Comparison of ENCODE assay signal across 1 cellular context in the genomic region with DNA sequence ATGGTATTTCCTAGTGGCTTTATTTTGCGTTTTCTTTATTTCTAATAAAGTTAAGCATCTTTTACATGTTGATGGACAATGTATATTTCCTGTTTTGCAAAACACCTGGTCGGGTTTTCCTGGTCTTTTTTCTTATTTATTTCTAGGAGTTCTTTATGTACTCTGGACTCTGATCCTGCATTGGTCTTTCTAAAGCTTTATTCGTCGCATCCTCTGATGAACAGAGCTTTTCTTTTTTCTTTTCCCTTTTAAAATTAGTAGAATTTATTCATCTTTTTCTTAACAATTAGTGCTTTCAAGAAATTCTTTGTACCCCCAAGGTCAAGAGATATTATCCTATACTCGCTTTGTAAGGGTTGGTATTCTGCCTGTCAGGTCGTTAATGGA.
A peak's percentile ranks its signal among the peaks of the same experiment; 100 is the strongest.
TF ChIP-seq lines count a peak whose summit lies in the region.

No MANE protein-coding gene starts in this region.

TF ChIP-seq in GM12878, 131 proteins besides CTCF, POLR2A, EP300 and RAD21:
- TF ChIP-seq CUX1 (IDR thresholded peaks at IDR 0.05; ENCODE audit: insufficient replicate concordance, low read depth, low read length) (peak; percentile 24), ATF7 (IDR thresholded peaks at IDR 0.05; ENCODE audit: low read depth) (no peak), ZBTB40 (IDR thresholded peaks at IDR 0.05; ENCODE audit: borderline replicate concordance) (peak; percentile 76; the same call in 1 of the 2 replicates), CBX5 (IDR thresholded peaks at IDR 0.05; ENCODE audit: low read depth) (no peak), RB1 (IDR thresholded peaks at IDR 0.05; ENCODE audit: borderline replicate concordance) (no peak), HDAC6 (IDR thresholded peaks at IDR 0.05; ENCODE audit: unreplicated experiment) (no peak), KDM1A (IDR thresholded peaks at IDR 0.05; ENCODE audit: borderline replicate concordance) (no peak), ASH2L (IDR thresholded peaks at IDR 0.05; ENCODE audit: borderline replicate concordance, low read depth) (no peak), POLR2AphosphoS5 (IDR thresholded peaks at IDR 0.05; ENCODE audit: low read length) (no peak), RELB (IDR thresholded peaks at IDR 0.05; ENCODE audit: low read depth) (no peak), NBN (IDR thresholded peaks at IDR 0.05) (no peak), ZNF274 (IDR thresholded peaks at IDR 0.05; ENCODE audit: insufficient read depth, insufficient read length) (no peak), CREB1 (IDR thresholded peaks at IDR 0.05; ENCODE audit: low read depth) (no peak)
- TF ChIP-seq, protein P1, sequence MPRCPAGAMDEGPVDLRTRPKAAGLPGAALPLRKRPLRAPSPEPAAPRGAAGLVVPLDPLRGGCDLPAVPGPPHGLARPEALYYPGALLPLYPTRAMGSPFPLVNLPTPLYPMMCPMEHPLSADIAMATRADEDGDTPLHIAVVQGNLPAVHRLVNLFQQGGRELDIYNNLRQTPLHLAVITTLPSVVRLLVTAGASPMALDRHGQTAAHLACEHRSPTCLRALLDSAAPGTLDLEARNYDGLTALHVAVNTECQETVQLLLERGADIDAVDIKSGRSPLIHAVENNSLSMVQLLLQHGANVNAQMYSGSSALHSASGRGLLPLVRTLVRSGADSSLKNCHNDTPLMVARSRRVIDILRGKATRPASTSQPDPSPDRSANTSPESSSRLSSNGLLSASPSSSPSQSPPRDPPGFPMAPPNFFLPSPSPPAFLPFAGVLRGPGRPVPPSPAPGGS (IDR thresholded peaks at IDR 0.05; ENCODE audit: borderline replicate concordance, insufficient read depth, low read depth, low read length, poor library complexity, severe bottlenecking), result no peak
- TF ChIP-seq, protein P2, sequence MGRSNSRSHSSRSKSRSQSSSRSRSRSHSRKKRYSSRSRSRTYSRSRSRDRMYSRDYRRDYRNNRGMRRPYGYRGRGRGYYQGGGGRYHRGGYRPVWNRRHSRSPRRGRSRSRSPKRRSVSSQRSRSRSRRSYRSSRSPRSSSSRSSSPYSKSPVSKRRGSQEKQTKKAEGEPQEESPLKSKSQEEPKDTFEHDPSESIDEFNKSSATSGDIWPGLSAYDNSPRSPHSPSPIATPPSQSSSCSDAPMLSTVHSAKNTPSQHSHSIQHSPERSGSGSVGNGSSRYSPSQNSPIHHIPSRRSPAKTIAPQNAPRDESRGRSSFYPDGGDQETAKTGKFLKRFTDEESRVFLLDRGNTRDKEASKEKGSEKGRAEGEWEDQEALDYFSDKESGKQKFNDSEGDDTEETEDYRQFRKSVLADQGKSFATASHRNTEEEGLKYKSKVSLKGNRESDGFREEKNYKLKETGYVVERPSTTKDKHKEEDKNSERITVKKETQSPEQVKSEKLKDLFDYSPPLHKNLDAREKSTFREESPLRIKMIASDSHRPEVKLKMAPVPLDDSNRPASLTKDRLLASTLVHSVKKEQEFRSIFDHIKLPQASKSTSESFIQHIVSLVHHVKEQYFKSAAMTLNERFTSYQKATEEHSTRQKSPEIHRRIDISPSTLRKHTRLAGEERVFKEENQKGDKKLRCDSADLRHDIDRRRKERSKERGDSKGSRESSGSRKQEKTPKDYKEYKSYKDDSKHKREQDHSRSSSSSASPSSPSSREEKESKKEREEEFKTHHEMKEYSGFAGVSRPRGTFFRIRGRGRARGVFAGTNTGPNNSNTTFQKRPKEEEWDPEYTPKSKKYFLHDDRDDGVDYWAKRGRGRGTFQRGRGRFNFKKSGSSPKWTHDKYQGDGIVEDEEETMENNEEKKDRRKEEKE (IDR thresholded peaks at IDR 0.05), result no peak
